ENCODE assay signal across 8 cellular contexts in genomic region chr9:19174127-19174921, GRCh38. TPM values are rescaled to one million over a fixed set of nuclear protein-coding genes. Genes with fewer than 3 reads are reported as not detected.
DNase-seq lines count a peak whose midpoint lies in the region; ATAC-seq, FAIRE-seq and TF ChIP-seq lines count a peak whose summit lies in the region.

No MANE protein-coding gene starts in this region.

- peaks cover 0 to 28% (median 0%) of the 10 kb centered on the region in 12 donors for H3K4me1 ChIP-seq in heart left ventricle

- no peaks in the 10 kb centered on the region for H3K36me3 ChIP-seq in heart left ventricle

- H3K27me3 Mint-ChIP-seq in activated naive CD8-positive, alpha-beta T cell treated with anti-CD3 and anti-CD28 coated beads, Interleukin-2, amount 10 ng/mL, durations not matched to agents 7 days and 5 days, result peaks cover 2% of the 10 kb centered on the region

- H3K27me3 ChIP-seq in heart left ventricle, result no peaks in the 10 kb centered on the region

- no peak overlapping the region for H3K4me3 ChIP-seq in heart left ventricle

- peak; percentile 100 for ATAC-seq in GM21786 (IDR thresholded peaks at IDR 0.05; ENCODE audit: unreplicated experiment)
- peak; percentile 80 for ATAC-seq in activated naive CD8-positive, alpha-beta T cell treated with anti-CD3 and anti-CD28 coated beads, Interleukin-2, amount 10 ng/mL, durations not matched to agents 7 days and 5 days (ENCODE audit: low read depth)
- ATAC-seq in heart left ventricle, result peak; percentile 82 to 96 (median 88)

- DNase-seq in NCI-H510A treated with DMSO at 0.1 percent for 48 hours (lab: John Stamatoyannopoulos, UW) (peak; percentile 20), NCI-H510A (lab: John Stamatoyannopoulos, UW) (no peak), HTR-8/SVneo (ENCODE audit: insufficient read length, low spot score) (peak; percentile 59), OCI-M1 (lab: John Stamatoyannopoulos, UW) (peak; percentile 77), heart left ventricle (peak; percentile 34 to 84 (median 79)), retina (peak; percentile 63)
- DNase-seq in activated naive CD8-positive, alpha-beta T cell treated with anti-CD3 and anti-CD28 coated beads, Interleukin-2, amount 10 ng/mL, durations not matched to agents 7 days and 5 days, result no peak

- FAIRE-seq in HTR-8/SVneo (lab: Jason Lieb, UNC), result no peak

- peak; percentile 35 to 77 (median 67) for TF ChIP-seq CTCF in heart left ventricle (IDR thresholded peaks at IDR 0.05)

- H3K9me3 ChIP-seq in heart left ventricle, result no peaks in the 10 kb centered on the region

- no peaks in the 10 kb centered on the region for H3K36me3 Mint-ChIP-seq in activated naive CD8-positive, alpha-beta T cell treated with anti-CD3 and anti-CD28 coated beads, Interleukin-2, amount 10 ng/mL, durations not matched to agents 7 days and 5 days

- intact Hi-C loops in heart left ventricle (cut with DNase I), result loop anchor here (1.0 to 10.0 kb wide), 13 partner anchors 42 to 283 kb away; partner anchors contain the start of genes PLIN2 (in 8 of the 10), RRAGA (in 6 of the 10) and HAUS6 (in 2 of the 10)

- H3K9me3 Mint-ChIP-seq in activated naive CD8-positive, alpha-beta T cell treated with anti-CD3 and anti-CD28 coated beads, Interleukin-2, amount 10 ng/mL, durations not matched to agents 7 days and 5 days, result no peaks in the 10 kb centered on the region

- WGBS in heart left ventricle, 4 donors, result 10 to 16% (median 13%) methylated on average over 6 of the region's 6 CpGs

- no peak for TF ChIP-seq POLR2A in heart left ventricle (IDR thresholded peaks at IDR 0.05)

- POLR2A ChIA-PET in activated naive CD8-positive, alpha-beta T cell treated with anti-CD3 and anti-CD28 coated beads, Interleukin-2, amount 10 ng/mL, durations not matched to agents 7 days and 5 days (lab: Charles Lee), result interaction anchor here (0.6 to 1.4 kb wide), 8 partner anchors 13 to 206 kb away, joined by 3 to 7 read pairs (median 4); partner anchors contain the start of genes DENND4C, RPS6 and RRAGA

- H3K27ac ChIP-seq in heart left ventricle, result peak overlapping the region in 1 of 12 donors; percentile 13

- peak overlapping the region; percentile 35 for H3K27ac Mint-ChIP-seq in activated naive CD8-positive, alpha-beta T cell treated with anti-CD3 and anti-CD28 coated beads, Interleukin-2, amount 10 ng/mL, durations not matched to agents 7 days and 5 days

- H3K4me3 Mint-ChIP-seq in activated naive CD8-positive, alpha-beta T cell treated with anti-CD3 and anti-CD28 coated beads, Interleukin-2, amount 10 ng/mL, durations not matched to agents 7 days and 5 days, result peak overlapping the region; percentile 41

- peaks cover 17% of the 10 kb centered on the region for H3K4me1 Mint-ChIP-seq in activated naive CD8-positive, alpha-beta T cell treated with anti-CD3 and anti-CD28 coated beads, Interleukin-2, amount 10 ng/mL, durations not matched to agents 7 days and 5 days

RNA-seq across cellular contexts. Expression of gene PLIN2, which starts 47.0 kb away (rescaled TPM):
- 10 to 100 TPM; 51.3 to 55.1 TPM for total RNA-seq in activated naive CD8-positive, alpha-beta T cell treated with anti-CD3 and anti-CD28 coated beads, Interleukin-2, amount 10 ng/mL, durations not matched to agents 7 days and 5 days
- 100 to 1,000 TPM in 5 of 9 donors, 10 to 100 TPM in 4; 42.4 to 538 (median 115) TPM for total RNA-seq in heart left ventricle
- 100 to 1,000 TPM in 1 of 2 donors, 10 to 100 TPM in 1; 57.8 to 557 TPM for polyA plus RNA-seq in heart left ventricle

RNA-seq across cellular contexts. Expression of gene DENND4C, which starts 56.2 kb away (rescaled TPM):
- total RNA-seq in activated naive CD8-positive, alpha-beta T cell treated with anti-CD3 and anti-CD28 coated beads, Interleukin-2, amount 10 ng/mL, durations not matched to agents 7 days and 5 days, result 10 to 100 TPM; 44.4 to 49.5 TPM
- total RNA-seq in heart left ventricle, result 10 to 100 TPM; 19.4 to 36.9 (median 24.5) TPM
- 1 to 10 TPM; 5.4 to 9.9 TPM for polyA plus RNA-seq in heart left ventricle

Comparison
In these comparisons a context has a peak if more than half of its experiments do, and no peak if none do; other contexts are left out.
1. DNase-seq: peak in NCI-H510A treated with DMSO at 0.1 percent for 48 hours (single experiment), HTR-8/SVneo (single experiment), OCI-M1 (single experiment), heart left ventricle (5 of 5) and retina (single experiment); none in NCI-H510A (single experiment) and activated naive CD8-positive, alpha-beta T cell treated with anti-CD3 and anti-CD28 coated beads, Interleukin-2, amount 10 ng/mL, durations not matched to agents 7 days and 5 days (single experiment).
2. Peak in every context shown above with its lines, with median percentiles within 50 percentile points of each other: ATAC-seq.